Comparison of ENCODE assay signal across 9 cellular contexts in genomic region chr15:89167267-89168176, GRCh38. TPM values are rescaled to one million over a fixed set of nuclear protein-coding genes. Genes with fewer than 3 reads are reported as not detected.
DNase-seq lines count a peak whose midpoint lies in the region; ATAC-seq, FAIRE-seq and TF ChIP-seq lines count a peak whose summit lies in the region.
"Had no signal": no experiment of that assay in that cellular context is flagged by ENCODE, and none has a peak within 500 bp of the region (broad histone marks: within the 10 kb centered on the region; RNA-seq: fewer than 3 reads in every experiment).

No MANE protein-coding gene starts in this region.

- intact Hi-C loops in ovary (cut with DNase I): loop anchor here in 1 of 4 donors (2.0 kb wide), 1 partner anchor 115 kb away; no protein-coding TSS in a partner anchor

- H3K36me3 ChIP-seq in KMS-11 (ENCODE audit: insufficient read depth) (no peaks in the 10 kb centered on the region), ovary (no peaks in the 10 kb centered on the region)

- H3K27me3 ChIP-seq in KMS-11 (ENCODE audit: insufficient read depth, low read depth) (no peaks in the 10 kb centered on the region), ovary (no peaks in the 10 kb centered on the region)
- H3K27me3 ChIP-seq: right lobe of liver had no signal

- peak; percentile 50 for DNase-seq in GM10248 (ENCODE audit: extremely low spot score)
- DNase-seq in immature natural killer cell: no peak
- peak; percentile 8 for DNase-seq in stimulated activated CD8-positive, alpha-beta memory T cell treated with anti-CD3 and anti-CD28 coated beads, Interleukin-12 subunit alpha, Interleukin-12 subunit beta, amount 100 ng/mL, for 4 hours (ENCODE audit: low read depth)
- DNase-seq in ovary: no peak
- DNase-seq in frontal cortex (ENCODE audit: low spot score in 2 of 2): no peak
- DNase-seq: right lobe of liver had no signal

- peak overlapping the region; percentile 34 for H3K4me2 ChIP-seq in KMS-11

- H3K4me1 ChIP-seq in KMS-11 (ENCODE audit: low read depth, poor library complexity, severe bottlenecking) (peaks cover 34% of the 10 kb centered on the region), ovary (ENCODE audit: insufficient read depth) (peaks cover 5% of the 10 kb centered on the region)

- peaks cover 21% of the 10 kb centered on the region for H3K4me1 Mint-ChIP-seq in activated T-helper 17 cell treated with anti-CD3 and anti-CD28 coated beads, Interleukin-2, amount 50 U/mL, for 72 hours
- peaks cover 28 to 79% of the 10 kb centered on the region in 2 donors for H3K4me1 Mint-ChIP-seq in immature natural killer cell

- H3K4me3 ChIP-seq in KMS-11 (IDR thresholded peaks at IDR 0.05; ENCODE audit: insufficient read depth, low read depth, low read length): no peak overlapping the region
- H3K4me3 ChIP-seq in ovary: no peak overlapping the region
- H3K4me3 ChIP-seq: right lobe of liver had no signal

- POLR2A ChIA-PET in GM10248 (lab: Yijun Ruan, JAX): no interaction called here

- no peak for TF ChIP-seq CTCF in GM10248 (IDR thresholded peaks at IDR 0.05; ENCODE audit: control extremely low read depth, extremely low read depth, low read depth, missing control alignments)
- TF ChIP-seq CTCF in KMS-11 (conservative IDR thresholded peaks at IDR 0.05; ENCODE audit: low read depth, low read length): no peak
- no peak for TF ChIP-seq CTCF in ovary (IDR thresholded peaks at IDR 0.05)

- H3K27me3 Mint-ChIP-seq in activated T-helper 17 cell treated with anti-CD3 and anti-CD28 coated beads, Interleukin-2, amount 50 U/mL, for 72 hours: no peaks in the 10 kb centered on the region
- H3K27me3 Mint-ChIP-seq in immature natural killer cell (ENCODE audit: low read depth in 3 of 3): no peaks in the 10 kb centered on the region

- no peaks in the 10 kb centered on the region for H4K20me1 ChIP-seq in KMS-11 (ENCODE audit: insufficient read depth)

- H3K27ac Mint-ChIP-seq in activated T-helper 17 cell treated with anti-CD3 and anti-CD28 coated beads, Interleukin-2, amount 50 U/mL, for 72 hours: peak overlapping the region; percentile 80
- H3K27ac Mint-ChIP-seq in immature natural killer cell: peak overlapping the region; percentile 73 to 91 (median 84)

- H2AFZ ChIP-seq in KMS-11 (ENCODE audit: low read depth): no peak overlapping the region

- no peak for TF ChIP-seq POLR2A in ovary (IDR thresholded peaks at IDR 0.05)

- peak overlapping the region; percentile 46; the same call in 1 of the 2 replicates for H3K27ac ChIP-seq in KMS-11
- no peak overlapping the region for H3K27ac ChIP-seq in ovary

- no peaks in the 10 kb centered on the region for H3K79me2 ChIP-seq in KMS-11 (ENCODE audit: insufficient read depth, low read depth)

- H3K4me3 Mint-ChIP-seq in activated T-helper 17 cell treated with anti-CD3 and anti-CD28 coated beads, Interleukin-2, amount 50 U/mL, for 72 hours: peak overlapping the region; percentile 65
- H3K4me3 Mint-ChIP-seq in immature natural killer cell: peak overlapping the region in 4 of 5 donors; percentile 3 to 57 (median 28)

- no peak overlapping the region; the same call in 1 of the 2 replicates for H3K9ac ChIP-seq in KMS-11

- peak; percentile 66 for ATAC-seq in GM21737 (IDR thresholded peaks at IDR 0.05; ENCODE audit: unreplicated experiment)
- peak; percentile 90 for ATAC-seq in activated T-helper 17 cell treated with anti-CD3 and anti-CD28 coated beads, Interleukin-2, amount 50 U/mL, for 72 hours (replicated peaks)

- peaks cover 10% of the 10 kb centered on the region for H3K36me3 Mint-ChIP-seq in activated T-helper 17 cell treated with anti-CD3 and anti-CD28 coated beads, Interleukin-2, amount 50 U/mL, for 72 hours (ENCODE audit: low read depth)
- peaks cover 6 to 14% (median 7%) of the 10 kb centered on the region in 3 donors for H3K36me3 Mint-ChIP-seq in immature natural killer cell

- CTCF ChIA-PET in GM10248 (lab: Yijun Ruan, JAX): interaction anchor here (0.7 to 6.7 kb wide), 14 partner anchors 8 to 109 kb away, joined by 3 to 85 read pairs (median 4); partner anchors contain the start of gene ABHD2

- no peaks in the 10 kb centered on the region for H3K9me3 Mint-ChIP-seq in activated T-helper 17 cell treated with anti-CD3 and anti-CD28 coated beads, Interleukin-2, amount 50 U/mL, for 72 hours
- H3K9me3 Mint-ChIP-seq in immature natural killer cell: no peaks in the 10 kb centered on the region

- H3K9me3 ChIP-seq in ovary: no peaks in the 10 kb centered on the region
- H3K9me3 ChIP-seq: right lobe of liver had no signal

- WGBS in ovary, 3 donors: 59 to 68% (median 66%) methylated on average over 7 of the region's 7 CpGs

- no peak for TF ChIP-seq EP300 in ovary (IDR thresholded peaks at IDR 0.05)

- FAIRE-seq in frontal cortex (lab: Jason Lieb, UNC): no peak

RNA-seq across cellular contexts. Expression of gene RLBP1, which starts 53.9 kb away (rescaled TPM):
- total RNA-seq in activated T-helper 17 cell treated with anti-CD3 and anti-CD28 coated beads, Interleukin-2, amount 50 U/mL, for 72 hours: not detected
- polyA plus RNA-seq in immature natural killer cell: under 1 TPM in 1 of 3 donors, not detected in 2; 0.35 TPM
- not detected for total RNA-seq in ovary
- polyA plus RNA-seq in ovary: not detected
- total RNA-seq in frontal cortex: 3.3 TPM
- total RNA-seq: right lobe of liver had no signal

Comparison
In these comparisons a context has a peak if more than half of its experiments do, and no peak if none do; other contexts are left out.
1. DNase-seq: peak in GM10248 (single experiment) and stimulated activated CD8-positive, alpha-beta memory T cell treated with anti-CD3 and anti-CD28 coated beads, Interleukin-12 subunit alpha, Interleukin-12 subunit beta, amount 100 ng/mL, for 4 hours (single experiment); none in immature natural killer cell (0 of 3), ovary (0 of 5) and frontal cortex (0 of 2).